ENCODE assay signal across 8 cellular contexts in genomic region chr3:197298341-197298857, GRCh38. TPM values are rescaled to one million over a fixed set of nuclear protein-coding genes. Genes with fewer than 3 reads are reported as not detected.
DNase-seq lines count a peak whose midpoint lies in the region; ATAC-seq and TF ChIP-seq lines count a peak whose summit lies in the region.

Gene DLG1 (minus strand): TSS chr3:197298612. CDS start chr3:197297204, 1,408 bp downstream.

- DNase-seq in AG09309 (ENCODE audit: low read depth) (peak; percentile 67), NCI-H345 treated with DMSO at 0.1 percent for 48 hours (lab: John Stamatoyannopoulos, UW; ENCODE audit: unreplicated experiment) (peak; percentile 84), cerebellum (ENCODE audit: low spot score) (peak; percentile 48), kidney tubule cell (ENCODE audit: low spot score) (peak; percentile 95)
- peak; percentile 65 for DNase-seq in activated CD4-positive, alpha-beta T cell treated with anti-CD3 and anti-CD28 coated beads for 1 hour
- peak; percentile 57 to 83 (median 72) for DNase-seq in stimulated activated CD4-positive, alpha-beta T cell treated with anti-CD3 and anti-CD28 coated beads, Interleukin-1b, Interleukin-23, amount 100 ng/mL, for 24 hours (ENCODE audit: low read depth in 4 of 4, low spot score in 1 of 4)

- ATAC-seq in GM19025 (IDR thresholded peaks at IDR 0.05; ENCODE audit: low read depth, unreplicated experiment) (peak; percentile 39), HG03280 (IDR thresholded peaks at IDR 0.05; ENCODE audit: unreplicated experiment) (peak; percentile 53)

- H3K4me3 ChIP-seq in AG09309 (ENCODE audit: control insufficient read depth, low read depth, low read length) = peak within 1 kb of the TSS; percentile 84

- TF ChIP-seq CTCF in AG09309 (IDR thresholded peaks at IDR 0.05; ENCODE audit: control insufficient read depth, insufficient read depth, low read depth, low read length, missing control alignments) = no peak

RNA-seq across cellular contexts. Expression of gene DLG1, which starts in this region (rescaled TPM):
- total RNA-seq in cerebellum = 69.2 TPM

Comparison
In these comparisons a context has a peak if more than half of its experiments do, and no peak if none do; other contexts are left out.
1. Peak in every context shown above with its lines: DNase-seq, ATAC-seq and H3K4me3 ChIP-seq.